Comparison of ENCODE assay signal across 21 cellular contexts in the genomic region with DNA sequence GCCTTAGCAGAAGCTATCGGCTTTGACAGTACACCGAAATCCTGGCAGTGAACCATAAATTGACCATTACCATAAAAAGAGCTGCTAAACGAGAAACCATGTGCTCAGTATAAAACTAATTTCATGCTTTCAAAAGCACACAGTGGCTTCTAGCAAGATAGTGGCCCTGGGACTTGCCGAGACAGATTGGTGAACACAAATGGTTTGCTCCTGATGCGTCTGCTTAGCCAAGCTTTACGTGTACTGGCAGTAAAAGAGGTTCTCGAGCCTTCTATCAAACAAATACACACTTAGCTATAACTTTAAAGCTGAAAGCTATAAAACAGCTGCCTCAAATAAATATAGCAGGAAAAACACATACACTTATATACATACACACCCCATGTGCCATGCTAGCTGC.
"Had no signal": no experiment of that assay in that cellular context is flagged by ENCODE, and none has a peak within 500 bp of the region (broad histone marks: within the 10 kb centered on the region; RNA-seq: fewer than 3 reads in every experiment).

No MANE protein-coding gene starts in this region.

- H3K9me3 ChIP-seq: ovary, psoas muscle, right lobe of liver, stomach, thyroid gland had no signal

- H3K4me1 ChIP-seq: psoas muscle, thyroid gland had no signal

- H3K27ac ChIP-seq: ovary, psoas muscle, right lobe of liver, stomach, thyroid gland had no signal

- H3K27me3 ChIP-seq: ovary, right lobe of liver, stomach had no signal

- FAIRE-seq: frontal cortex, keratinocyte, small intestine, urothelium cell line had no signal

- H3K36me3 ChIP-seq: ovary, right lobe of liver, stomach, thyroid gland had no signal

- H3K4me3 ChIP-seq: ovary, psoas muscle, right lobe of liver, stomach, thyroid gland had no signal

- ATAC-seq: natural killer cell; psoas muscle; right lobe of liver; stimulated activated effector memory CD8-positive, alpha-beta T cell treated with anti-CD3 and anti-CD28 coated beads, Interleukin-12 subunit alpha, Interleukin-12 subunit beta, amount 100 ng/mL, for 72 hours had no signal

- DNase-seq: cortex of kidney; effector CD4-positive, alpha-beta T cell; head of caudate nucleus; natural killer cell; occipital lobe; ovary; posterior cingulate gyrus; psoas muscle; right lobe of liver; small intestine; stimulated activated CD4-positive, alpha-beta T cell treated with anti-CD3 and anti-CD28 coated beads, Interleukin-12 subunit alpha, Interleukin-12 subunit beta, amount 100 ng/mL, for 4 hours; stimulated activated CD4-positive, alpha-beta T cell treated with anti-CD3 and anti-CD28 coated beads, Interleukin-1b, Interleukin-23, amount 100 ng/mL, for 48 hours; stimulated activated CD4-positive, alpha-beta T cell treated with anti-CD3 and anti-CD28 coated beads, Interleukin-4, amount 100 ng/mL, for 1 hour; stimulated activated naive CD4-positive, alpha-beta T cell treated with Interleukin-2 at 50 U/mL for 16 hours; stomach; thyroid gland; trophoblast cell had no signal
